Comparison of ENCODE assay signal across 9 cellular contexts in genomic region chr1:207077470-207078377, GRCh38. TPM values are rescaled to one million over a fixed set of nuclear protein-coding genes. Genes with fewer than 3 reads are reported as not detected.
DNase-seq lines count a peak whose midpoint lies in the region; ATAC-seq and TF ChIP-seq lines count a peak whose summit lies in the region.
"Had no signal": no experiment of that assay in that cellular context is flagged by ENCODE, and none has a peak within 500 bp of the region (broad histone marks: within the 10 kb centered on the region; RNA-seq: fewer than 3 reads in every experiment).

No MANE protein-coding gene starts in this region.

- H3K4me1 ChIP-seq in KMS-11 (ENCODE audit: low read depth, poor library complexity, severe bottlenecking) (peaks cover 13% of the 10 kb centered on the region), Panc1 (ENCODE audit: control insufficient read depth, insufficient read depth, low read length) (no peaks in the 10 kb centered on the region), esophagus squamous epithelium (peaks cover 0 to 37% (median 11%) of the 10 kb centered on the region in 3 donors), tibial artery (no peaks in the 10 kb centered on the region)

- peak; percentile 91 for DNase-seq in SIG-M5 treated with dmso at 0.1 percent for 504 hours (lab: John Stamatoyannopoulos, UW; ENCODE audit: unreplicated experiment)
- no peak for DNase-seq in SIG-M5 (lab: John Stamatoyannopoulos, UW)
- peak; percentile 78 for DNase-seq in Panc1 (ENCODE audit: low read depth, low spot score)
- peak; percentile 51 for DNase-seq in activated T-cell treated with anti-CD3 and anti-CD28 coated beads, Interleukin-2, amount 50 U/mL, for 24 hours
- no peak for DNase-seq in esophagus squamous epithelium (lab: John Stamatoyannopoulos, UW)
- peak; percentile 64 for DNase-seq in nephron progenitor cell
- peak in 1 of 2 donors; percentile 68 for DNase-seq in tibial artery

- CTCF ChIA-PET in Panc1 (lab: Charles Lee) = interaction anchor here (0.7 kb wide), 1 partner anchor 328 kb away, joined by 3 read pairs; no protein-coding TSS in a partner anchor

- no peak for TF ChIP-seq POLR2A in esophagus squamous epithelium (IDR thresholded peaks at IDR 0.05)

- H3K27ac ChIP-seq in KMS-11 = no peak overlapping the region
- no peak overlapping the region for H3K27ac ChIP-seq in Panc1 (ENCODE audit: low read length)
- no peak overlapping the region for H3K27ac ChIP-seq in esophagus squamous epithelium
- H3K27ac ChIP-seq in tibial artery = no peak overlapping the region

- ATAC-seq in Panc1 = peak; percentile 91

- H4K20me1 ChIP-seq in KMS-11 (ENCODE audit: insufficient read depth) = no peaks in the 10 kb centered on the region

- H3K27ac Mint-ChIP-seq in activated T-cell treated with anti-CD3 and anti-CD28 coated beads, Interleukin-2, amount 50 U/mL, for 24 hours = no peak overlapping the region
- H3K27ac Mint-ChIP-seq in nephron progenitor cell = no peak overlapping the region

- H3K79me2 ChIP-seq in KMS-11 (ENCODE audit: insufficient read depth, low read depth) = no peaks in the 10 kb centered on the region

- in situ Hi-C loops in Panc1 (cut with HindIII; ENCODE audit: low pct_unique_long_range_greater_than_20kb, low sequenced_read_pairs) = no loop called here

- peaks cover 12% of the 10 kb centered on the region for H3K27me3 Mint-ChIP-seq in activated T-cell treated with anti-CD3 and anti-CD28 coated beads, Interleukin-2, amount 50 U/mL, for 24 hours
- peaks cover 9% of the 10 kb centered on the region for H3K27me3 Mint-ChIP-seq in nephron progenitor cell (ENCODE audit: low read depth, poor library complexity)

- H3K27me3 ChIP-seq in KMS-11 (ENCODE audit: insufficient read depth, low read depth) (no peaks in the 10 kb centered on the region), Panc1 (ENCODE audit: control insufficient read depth, insufficient read depth, low read length) (no peaks in the 10 kb centered on the region), esophagus squamous epithelium (no peaks in the 10 kb centered on the region), tibial artery (no peaks in the 10 kb centered on the region)

- TF ChIP-seq CTCF in KMS-11 (conservative IDR thresholded peaks at IDR 0.05; ENCODE audit: low read depth, low read length) (peak; percentile 95), Panc1 (IDR thresholded peaks at IDR 0.05) (peak; percentile 95), esophagus squamous epithelium (IDR thresholded peaks at IDR 0.05) (peak; percentile 63 to 94 (median 88)), nephron progenitor cell (IDR thresholded peaks at IDR 0.05) (peak; percentile 93), tibial artery (IDR thresholded peaks at IDR 0.05) (peak; percentile 84 to 94)

- BruUV-seq in Panc1 (replicated peaks; lab: Mats Ljungman, UMichigan) = no TSS peak

- POLR2A ChIA-PET in Panc1 (lab: Charles Lee) = no interaction called here

- 38% methylated on average over 6 of the region's 6 CpGs for WGBS in esophagus squamous epithelium, 2 donors

- H3K4me1 Mint-ChIP-seq in activated T-cell treated with anti-CD3 and anti-CD28 coated beads, Interleukin-2, amount 50 U/mL, for 24 hours (ENCODE audit: low read depth) = peaks cover 2% of the 10 kb centered on the region
- H3K4me1 Mint-ChIP-seq in nephron progenitor cell = peaks cover 6% of the 10 kb centered on the region

- no peaks in the 10 kb centered on the region for H3K36me3 Mint-ChIP-seq in activated T-cell treated with anti-CD3 and anti-CD28 coated beads, Interleukin-2, amount 50 U/mL, for 24 hours (ENCODE audit: low read depth)
- no peaks in the 10 kb centered on the region for H3K36me3 Mint-ChIP-seq in nephron progenitor cell (ENCODE audit: low read depth)

- H3K9me3 ChIP-seq in Panc1 (ENCODE audit: control insufficient read depth, insufficient read depth, low read depth, low read length) (no peaks in the 10 kb centered on the region), esophagus squamous epithelium (no peaks in the 10 kb centered on the region), tibial artery (no peaks in the 10 kb centered on the region)

- intact Hi-C loops in Panc1 (cut with micrococcal nuclease; ENCODE audit: unreplicated experiment) (loop anchor here (1.0 kb wide), 1 partner anchor 422 kb away; no protein-coding TSS in a partner anchor), esophagus squamous epithelium (cut with DNase I) (no loop called here), tibial artery (cut with DNase I; ENCODE audit: low total_unique reads) (no loop called here)

- no peak overlapping the region for H3K4me2 ChIP-seq in KMS-11

- H3K4me3 ChIP-seq in KMS-11 (IDR thresholded peaks at IDR 0.05; ENCODE audit: insufficient read depth, low read depth, low read length) (no peak overlapping the region), Panc1 (ENCODE audit: low read depth in 2 of 2, low read length in 2 of 2) (no peak overlapping the region), esophagus squamous epithelium (no peak overlapping the region), tibial artery (no peak overlapping the region)

- no peaks in the 10 kb centered on the region for H3K36me3 ChIP-seq in KMS-11 (ENCODE audit: insufficient read depth)
- peaks cover 2% of the 10 kb centered on the region for H3K36me3 ChIP-seq in Panc1 (ENCODE audit: control insufficient read depth, insufficient read depth, low read length)
- peaks cover 0 to 20% (median 0%) of the 10 kb centered on the region in 3 donors for H3K36me3 ChIP-seq in esophagus squamous epithelium
- peaks cover 0 to 13% (median 8%) of the 10 kb centered on the region in 3 donors for H3K36me3 ChIP-seq in tibial artery

- no peak overlapping the region for H2AFZ ChIP-seq in KMS-11 (ENCODE audit: low read depth)

- H3K4me3 Mint-ChIP-seq in activated T-cell treated with anti-CD3 and anti-CD28 coated beads, Interleukin-2, amount 50 U/mL, for 24 hours = no peak overlapping the region
- no peak overlapping the region for H3K4me3 Mint-ChIP-seq in nephron progenitor cell

- H3K9me3 Mint-ChIP-seq in activated T-cell treated with anti-CD3 and anti-CD28 coated beads, Interleukin-2, amount 50 U/mL, for 24 hours = no peaks in the 10 kb centered on the region
- no peaks in the 10 kb centered on the region for H3K9me3 Mint-ChIP-seq in nephron progenitor cell

- no peak overlapping the region for H3K9ac ChIP-seq in KMS-11

RNA-seq across cellular contexts. Expression of gene C4BPB, which starts 10.9 kb away (rescaled TPM):
- 0.62 TPM for total RNA-seq in Panc1 (2021; ENCODE audit: unreplicated experiment)
- polyA plus RNA-seq in Panc1 (2012; ENCODE audit: insufficient read length) = 1.0 TPM
- total RNA-seq in esophagus squamous epithelium = under 1 TPM in 1 of 4 donors, not detected in 3; 0.38 TPM
- total RNA-seq: pulmonary artery endothelial cell had no signal

RNA-seq across cellular contexts. Expression of gene PFKFB2, which starts 24.6 kb away (rescaled TPM):
- 35.6 TPM for total RNA-seq in Panc1 (2021; ENCODE audit: unreplicated experiment)
- 12.0 TPM for polyA plus RNA-seq in Panc1 (2012; ENCODE audit: insufficient read length)
- total RNA-seq in esophagus squamous epithelium = 10 to 100 TPM in 3 of 4 donors, 1 to 10 TPM in 1; 9.4 to 28.7 (median 12.3) TPM

RNA-seq across cellular contexts. Expression of gene C4BPA, which starts 26.3 kb away (rescaled TPM):
- total RNA-seq in Panc1 (2021; ENCODE audit: unreplicated experiment) (0.26 TPM), esophagus squamous epithelium (under 1 TPM in 1 of 4 donors, not detected in 3; 0.67 TPM)
- not detected for polyA plus RNA-seq in Panc1 (2012; ENCODE audit: insufficient read length)
- total RNA-seq: pulmonary artery endothelial cell had no signal

RNA-seq across cellular contexts. Expression of gene YOD1, which starts 26.7 kb away (rescaled TPM):
- total RNA-seq in Panc1 (2021; ENCODE audit: unreplicated experiment) (7.1 TPM), esophagus squamous epithelium (10 to 100 TPM in 3 of 4 donors, 1 to 10 TPM in 1; 9.6 to 32.0 (median 22.9) TPM)
- polyA plus RNA-seq in Panc1 (2012; ENCODE audit: insufficient read length) = 1.6 TPM

RNA-seq across cellular contexts. Expression of gene C1orf116, which starts 45.2 kb away (rescaled TPM):
- 0.08 TPM for total RNA-seq in Panc1 (2021; ENCODE audit: unreplicated experiment)
- polyA plus RNA-seq in Panc1 (2012; ENCODE audit: insufficient read length) = not detected
- total RNA-seq in esophagus squamous epithelium = 100 to 1,000 TPM in 1 of 4 donors, 10 to 100 TPM in 3; 52.8 to 173 (median 86.4) TPM

Comparison
In these comparisons a context has a peak if more than half of its experiments do, and no peak if none do; other contexts are left out.
1. DNase-seq: peak in SIG-M5 treated with dmso at 0.1 percent for 504 hours (single experiment), Panc1 (single experiment), activated T-cell treated with anti-CD3 and anti-CD28 coated beads, Interleukin-2, amount 50 U/mL, for 24 hours (single experiment) and nephron progenitor cell (single experiment); none in SIG-M5 (single experiment) and esophagus squamous epithelium (single experiment).
2. Peak in every context shown above with its lines, with median percentiles within 50 percentile points of each other: CTCF ChIP-seq.